ENCODE assay signal across 13 cellular contexts in genomic region chr5:138568061-138568824, GRCh38. TPM values are rescaled to one million over a fixed set of nuclear protein-coding genes. Genes with fewer than 3 reads are reported as not detected.
DNase-seq lines count a peak whose midpoint lies in the region; ATAC-seq and TF ChIP-seq lines count a peak whose summit lies in the region.
"Had no signal": no experiment of that assay in that cellular context is flagged by ENCODE, and none has a peak within 500 bp of the region (broad histone marks: within the 10 kb centered on the region; RNA-seq: fewer than 3 reads in every experiment).

No MANE protein-coding gene starts in this region.

- peaks cover 14% of the 10 kb centered on the region for H3K79me1 ChIP-seq in mesenchymal stem cell (replicated peaks; ENCODE audit: low read length, poor library complexity, severe bottlenecking)

- H3K27ac ChIP-seq in mesenchymal stem cell (ENCODE audit: low read length, poor library complexity, severe bottlenecking), result peak overlapping the region; percentile 56
- H3K27ac ChIP-seq: 22Rv1 had no signal

- no peak overlapping the region for H3K4ac ChIP-seq in mesenchymal stem cell (ENCODE audit: low read depth in 1 of 2, low read length in 2 of 2)

- H3K4me3 ChIP-seq in MG63 (no peak overlapping the region), astrocyte of the spinal cord (ENCODE audit: low read depth, low read length) (no peak overlapping the region), mesenchymal stem cell (ENCODE audit: insufficient read depth in 1 of 2, low read depth in 1 of 2, low read length in 2 of 2) (no peak overlapping the region)
- H3K4me3 ChIP-seq: HAP-1 had no signal

- no peak overlapping the region for H3K18ac ChIP-seq in mesenchymal stem cell (ENCODE audit: low read depth in 1 of 2, low read length in 2 of 2)

- TF ChIP-seq CTCF in astrocyte of the spinal cord (IDR thresholded peaks at IDR 0.05; ENCODE audit: low read depth, low read length), result no peak

- WGBS in mesenchymal stem cell, result 64% methylated on average over 14 of the region's 16 CpGs

- H3K4me2 ChIP-seq in mesenchymal stem cell (ENCODE audit: low read length, poor library complexity, severe bottlenecking), result no peak overlapping the region

- H4K91ac ChIP-seq in mesenchymal stem cell (ENCODE audit: low read length), result no peak overlapping the region

- H3K36me3 ChIP-seq in MG63 (peaks cover 98% of the 10 kb centered on the region), mesenchymal stem cell (ENCODE audit: control insufficient read depth in 1 of 2, insufficient read depth in 2 of 2, low read depth in 1 of 2, low read length in 2 of 2) (peaks cover 53 to 99% of the 10 kb centered on the region in 2 experiments)

- no peak for ATAC-seq in GM18511 (IDR thresholded peaks at IDR 0.05; ENCODE audit: unreplicated experiment)

- H3K9ac ChIP-seq in mesenchymal stem cell (ENCODE audit: low read length), result no peak overlapping the region

- peaks cover 8% of the 10 kb centered on the region for H3K4me1 ChIP-seq in mesenchymal stem cell (ENCODE audit: control insufficient read depth, insufficient read depth, low read depth, low read length)

- H2AFZ ChIP-seq in mesenchymal stem cell (ENCODE audit: low read depth, low read length), result no peak overlapping the region

- H2BK12ac ChIP-seq in mesenchymal stem cell (ENCODE audit: low read length in 2 of 2), result no peak overlapping the region

- H2BK120ac ChIP-seq in mesenchymal stem cell (ENCODE audit: low read depth, low read length), result no peak overlapping the region

- in situ Hi-C loops in astrocyte of the spinal cord (cut with HindIII; ENCODE audit: low sequenced_read_pairs), result no loop called here

- no peak overlapping the region for H3K23ac ChIP-seq in mesenchymal stem cell (ENCODE audit: low read length in 2 of 2)

- no peak overlapping the region for H3K14ac ChIP-seq in mesenchymal stem cell (ENCODE audit: low read length in 2 of 2)

- H2AK5ac ChIP-seq in mesenchymal stem cell (ENCODE audit: low read length, severe bottlenecking), result no peak overlapping the region

- H3K9me3 ChIP-seq in MG63 (no peaks in the 10 kb centered on the region), mesenchymal stem cell (ENCODE audit: control insufficient read depth, low read length) (no peaks in the 10 kb centered on the region)
- H3K9me3 ChIP-seq: HAP-1 had no signal

- H3K27me3 ChIP-seq in MG63 (no peaks in the 10 kb centered on the region), mesenchymal stem cell (ENCODE audit: control insufficient read depth in 1 of 2, insufficient read depth in 1 of 2, low read length in 2 of 2) (no peaks in the 10 kb centered on the region)

- H2BK15ac ChIP-seq in mesenchymal stem cell (ENCODE audit: low read depth, poor library complexity, severe bottlenecking), result no peak overlapping the region

- peak; percentile 74 for DNase-seq in DMS53 (lab: John Stamatoyannopoulos, UW)
- no peak for DNase-seq in DMS53 treated with DMSO at 0.1 percent for 48 hours (lab: John Stamatoyannopoulos, UW; ENCODE audit: unreplicated experiment)
- peak; percentile 71 for DNase-seq in MG63
- DNase-seq in astrocyte of the spinal cord (ENCODE audit: low read depth, low spot score), result peak; percentile 50
- peak; percentile 56 for DNase-seq in mesenchymal stem cell
- no peak for DNase-seq in NCI-H1417 (lab: John Stamatoyannopoulos, UW)
- no peak for DNase-seq in NCI-H1436 treated with DMSO at 0.1 percent for 48 hours (lab: John Stamatoyannopoulos, UW)
- DNase-seq: cortex of kidney, midbrain, NCI-H748 treated with DMSO at 0.1 percent for 48 hours had no signal

- H2BK5ac ChIP-seq in mesenchymal stem cell (ENCODE audit: low read depth, low read length, poor library complexity, severe bottlenecking), result no peak overlapping the region

- H4K8ac ChIP-seq in mesenchymal stem cell (ENCODE audit: low read length), result no peak overlapping the region

RNA-seq across cellular contexts. Expression of gene HSPA9, which starts 7.0 kb away (rescaled TPM):
- 610 and 1,111 TPM in 2 replicates for total RNA-seq in MG63 (2014; rRNA removed; shearing (Covaris generic); ENCODE audit: low replicate concordance)
- polyA plus RNA-seq in mesenchymal stem cell (2013, experiment 1 of 2), result 157 TPM
- 152 TPM for polyA plus RNA-seq in mesenchymal stem cell (2013, experiment 2 of 2)

RNA-seq across cellular contexts. Expression of gene ETF1, which starts 25.2 kb away (rescaled TPM):
- 222 and 276 TPM in 2 replicates for total RNA-seq in MG63 (2014; rRNA removed; shearing (Covaris generic); ENCODE audit: low replicate concordance)
- polyA plus RNA-seq in mesenchymal stem cell (2013, experiment 1 of 2), result 93.4 TPM
- 96.7 TPM for polyA plus RNA-seq in mesenchymal stem cell (2013, experiment 2 of 2)

Comparison
In these comparisons a context has a peak if more than half of its experiments do, and no peak if none do; other contexts are left out.
1. DNase-seq: peak in DMS53 (single experiment), MG63 (single experiment), astrocyte of the spinal cord (single experiment) and mesenchymal stem cell (single experiment); none in DMS53 treated with DMSO at 0.1 percent for 48 hours (single experiment), NCI-H1417 (0 of 3) and NCI-H1436 treated with DMSO at 0.1 percent for 48 hours (single experiment).